In the genomic region with DNA sequence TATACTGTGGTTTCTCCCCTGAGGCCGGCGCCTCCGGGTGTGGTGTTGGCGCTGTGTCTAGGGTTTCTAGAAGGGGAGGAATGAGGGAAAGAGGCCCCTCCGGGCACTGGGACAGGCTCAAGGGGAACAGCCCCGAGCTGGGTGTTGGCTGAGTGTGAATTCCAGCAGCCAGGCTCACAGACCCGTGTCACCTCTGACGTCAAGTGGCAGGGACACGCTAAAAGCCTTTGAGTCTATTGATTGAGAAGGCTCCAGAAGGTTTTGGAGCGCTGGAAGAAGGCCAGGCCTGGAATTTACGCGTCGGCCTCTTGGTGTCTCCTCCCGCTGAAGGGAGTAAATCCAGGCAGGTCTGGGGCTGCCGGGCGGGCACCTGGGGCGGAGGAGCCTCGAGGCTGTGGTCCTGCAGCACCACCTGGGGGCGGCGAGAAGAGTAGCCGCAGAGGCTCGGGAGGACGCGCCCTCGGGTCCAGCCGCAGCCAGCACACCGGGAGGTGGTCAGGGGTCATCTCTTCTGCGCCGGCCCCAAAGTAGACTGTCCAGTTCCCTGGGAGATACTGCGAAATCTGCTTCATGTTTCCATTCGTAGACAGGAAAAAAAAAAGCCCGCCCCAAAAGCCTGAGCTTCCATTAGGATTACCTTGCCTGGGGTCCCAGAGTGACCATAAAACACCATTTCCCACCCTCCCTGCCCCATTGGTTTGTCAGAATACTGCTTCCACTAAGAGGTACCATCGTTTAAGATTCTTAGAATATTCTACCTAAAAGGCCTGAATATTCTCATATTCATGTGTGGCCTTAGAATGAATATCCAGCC, we compare ENCODE assay signal across 8 cellular contexts.
A peak's percentile ranks its signal among the peaks of the same experiment; 100 is the strongest.
DNase-seq lines count a peak whose midpoint lies in the region; ATAC-seq and TF ChIP-seq lines count a peak whose summit lies in the region.

No MANE protein-coding gene starts in this region.

- H3K9me3 Mint-ChIP-seq in chondrocyte (ENCODE audit: low read depth): no peaks in the 10 kb centered on the region

- peak overlapping the region; percentile 73 for H3K4me3 Mint-ChIP-seq in chondrocyte (ENCODE audit: unreplicated experiment)

- H3K4me1 Mint-ChIP-seq in chondrocyte (ENCODE audit: low read depth): peaks cover 2% of the 10 kb centered on the region

- TF ChIP-seq CTCF in chondrocyte (IDR thresholded peaks at IDR 0.05): peak; percentile 99

- peaks cover 11% of the 10 kb centered on the region for H3K27me3 Mint-ChIP-seq in chondrocyte (ENCODE audit: low read depth)

- peak overlapping the region; percentile 88 for H3K27ac Mint-ChIP-seq in chondrocyte (ENCODE audit: unreplicated experiment)

- H3K36me3 Mint-ChIP-seq in chondrocyte (ENCODE audit: low read depth): no peaks in the 10 kb centered on the region

- peak; percentile 61 to 67 for DNase-seq in AML-193 (lab: John Stamatoyannopoulos, UW)
- DNase-seq in NCI-H345 (lab: John Stamatoyannopoulos, UW): peak; percentile 98
- DNase-seq in activated CD4-positive, alpha-beta T cell treated with anti-CD3 and anti-CD28 coated beads for 1 hour: peak; percentile 66
- peak; percentile 93 for DNase-seq in chondrocyte (ENCODE audit: low spot score)
- DNase-seq in left kidney (ENCODE audit: low read depth, low spot score): peak; percentile 97
- DNase-seq in stimulated activated CD4-positive, alpha-beta T cell treated with anti-CD3 and anti-CD28 coated beads, Interleukin-1b, Interleukin-23, amount 100 ng/mL, for 24 hours (ENCODE audit: low read depth in 4 of 4, low spot score in 1 of 4): peak; percentile 31 to 61 (median 49)

- ATAC-seq in GM19035 (IDR thresholded peaks at IDR 0.05; ENCODE audit: unreplicated experiment) (peak; percentile 97), HG03342 (IDR thresholded peaks at IDR 0.05; ENCODE audit: unreplicated experiment) (peak; percentile 97)

Comparison
In these comparisons a context has a peak if more than half of its experiments do, and no peak if none do; other contexts are left out.
1. Peak in every context shown above with its lines: DNase-seq and ATAC-seq.